In the genomic region with DNA sequence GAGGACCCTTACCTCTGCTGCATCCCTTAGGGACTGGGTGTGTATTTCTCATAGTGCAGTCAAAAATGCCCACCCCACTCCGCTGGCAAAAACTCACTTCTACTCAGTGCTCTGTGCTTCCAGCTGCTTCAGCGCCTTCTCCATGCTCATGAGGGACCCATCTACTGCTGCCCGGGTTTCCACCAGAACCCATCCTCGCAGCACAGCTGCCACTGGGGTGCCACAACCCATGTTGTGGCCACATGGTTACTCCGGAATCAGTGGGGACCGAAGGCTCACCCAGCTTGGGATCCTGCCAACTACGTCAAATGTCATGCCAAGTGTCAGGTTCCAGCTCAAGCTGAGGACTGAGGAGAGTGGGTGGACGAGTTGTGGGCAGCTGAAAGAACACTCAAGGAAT, we compare ENCODE assay signal across 33 cellular contexts.
"Had no signal": no experiment of that assay in that cellular context is flagged by ENCODE, and none has a peak within 500 bp of the region (broad histone marks: within the 10 kb centered on the region; RNA-seq: fewer than 3 reads in every experiment).

No MANE protein-coding gene starts in this region.

- DNase-seq: activated CD4-positive, alpha-beta memory T cell treated with anti-CD3 and anti-CD28 coated beads, Interleukin-2, amount 10 ng/mL, durations not matched to agents 7 days and 5 days; activated CD4-positive, alpha-beta T cell treated with anti-CD3 and anti-CD28 coated beads for 1 hour; activated CD4-positive, alpha-beta T cell treated with anti-CD3 and anti-CD28 coated beads for 36 hours; activated CD4-positive, alpha-beta T cell treated with anti-CD3 and anti-CD28 coated beads for 48 hours; activated CD4-positive, alpha-beta T cell treated with anti-CD3 and anti-CD28 coated beads, Interleukin-2, amount 10 ng/mL, durations not matched to agents 7 days and 5 days; activated CD4-positive, alpha-beta T cell treated with anti-CD3 and anti-CD28 coated beads, Interleukin-2, amount 50 U/mL, for 48 hours; activated CD4-positive, CD25-positive, alpha-beta regulatory T cell; activated CD8-positive, alpha-beta memory T cell treated with anti-CD3 and anti-CD28 coated beads for 24 hours; activated CD8-positive, alpha-beta memory T cell treated with anti-CD3 and anti-CD28 coated beads, Interleukin-2, amount 10 ng/mL, durations not matched to agents 7 days and 5 days; activated CD8-positive, alpha-beta memory T cell treated with anti-CD3 and anti-CD28 coated beads, Interleukin-2, amount 50 U/mL, for 48 hours; activated CD8-positive, alpha-beta T cell treated with anti-CD3 and anti-CD28 coated beads, Interleukin-2, amount 10 ng/mL, durations not matched to agents 7 days and 5 days; activated effector memory CD4-positive, alpha-beta T cell treated with Interleukin-2 at 50 U/mL for 16 hours; activated gamma-delta T cell; activated naive CD4-positive, alpha-beta T cell treated with anti-CD3 and anti-CD28 coated beads, Interleukin-2, amount 10 ng/mL, durations not matched to agents 7 days and 5 days; activated naive CD4-positive, alpha-beta T cell treated with Interleukin-2 at 50 U/mL for 16 hours; activated naive CD8-positive, alpha-beta T cell treated with anti-CD3 and anti-CD28 coated beads, Interleukin-2, amount 10 ng/mL, durations not matched to agents 7 days and 5 days; activated naive CD8-positive, alpha-beta T cell treated with anti-CD3 and anti-CD28 coated beads, Interleukin-2, amount 50 U/mL, for 24 hours; activated T-cell treated with anti-CD3 and anti-CD28 coated beads, Interleukin-2, amount 50 U/mL, for 24 hours; activated T-cell treated with anti-CD3 and anti-CD28 coated beads, Interleukin-2, amount 50 U/mL, for 48 hours; amygdala; anterior cingulate cortex; caudate nucleus; cerebellar nuclear complex; T-helper 1 cell; T-helper 2 cell; T-helper 9 cell; WERI-Rb-1 had no signal

- ATAC-seq: activated CD4-positive, alpha-beta T cell treated with anti-CD3 and anti-CD28 coated beads for 36 hours; activated CD4-positive, CD25-positive, alpha-beta regulatory T cell treated with anti-CD3 and anti-CD28 coated beads, Interleukin-2, amount 50 U/mL, for 24 hours; activated CD8-positive, alpha-beta memory T cell treated with anti-CD3 and anti-CD28 coated beads, Interleukin-2, amount 10 ng/mL, durations not matched to agents 7 days and 5 days; activated CD8-positive, alpha-beta T cell treated with anti-CD3 and anti-CD28 coated beads, Interleukin-2, amount 10 ng/mL, durations not matched to agents 7 days and 5 days; activated naive CD8-positive, alpha-beta T cell treated with anti-CD3 and anti-CD28 coated beads, Interleukin-2, amount 50 U/mL, for 24 hours; WTC11 had no signal

- H3K27me3 ChIP-seq: ascending aorta, cardiac muscle cell had no signal

- FAIRE-seq: bronchial epithelial cell, TTC549 had no signal

- H3K9me3 ChIP-seq: ascending aorta had no signal

- H3K27ac ChIP-seq: ascending aorta, cardiac muscle cell, WERI-Rb-1 had no signal

- H3K36me3 ChIP-seq: ascending aorta, cardiac muscle cell, WERI-Rb-1 had no signal

- H3K4me3 ChIP-seq: ascending aorta, cardiac muscle cell had no signal

- H3K4me1 ChIP-seq: ascending aorta had no signal
